ENCODE assay signal across 1 cellular context in genomic region chr4:33013280-33013679, GRCh38.
TF ChIP-seq lines count a peak whose summit lies in the region.

No MANE protein-coding gene starts in this region.

TF ChIP-seq in SK-N-SH treated with all-trans-retinoic acid at 6 μM for 48 hours, 23 proteins besides CTCF, POLR2A, EP300 and RAD21 (continued from another document):
- TF ChIP-seq, protein P1, sequence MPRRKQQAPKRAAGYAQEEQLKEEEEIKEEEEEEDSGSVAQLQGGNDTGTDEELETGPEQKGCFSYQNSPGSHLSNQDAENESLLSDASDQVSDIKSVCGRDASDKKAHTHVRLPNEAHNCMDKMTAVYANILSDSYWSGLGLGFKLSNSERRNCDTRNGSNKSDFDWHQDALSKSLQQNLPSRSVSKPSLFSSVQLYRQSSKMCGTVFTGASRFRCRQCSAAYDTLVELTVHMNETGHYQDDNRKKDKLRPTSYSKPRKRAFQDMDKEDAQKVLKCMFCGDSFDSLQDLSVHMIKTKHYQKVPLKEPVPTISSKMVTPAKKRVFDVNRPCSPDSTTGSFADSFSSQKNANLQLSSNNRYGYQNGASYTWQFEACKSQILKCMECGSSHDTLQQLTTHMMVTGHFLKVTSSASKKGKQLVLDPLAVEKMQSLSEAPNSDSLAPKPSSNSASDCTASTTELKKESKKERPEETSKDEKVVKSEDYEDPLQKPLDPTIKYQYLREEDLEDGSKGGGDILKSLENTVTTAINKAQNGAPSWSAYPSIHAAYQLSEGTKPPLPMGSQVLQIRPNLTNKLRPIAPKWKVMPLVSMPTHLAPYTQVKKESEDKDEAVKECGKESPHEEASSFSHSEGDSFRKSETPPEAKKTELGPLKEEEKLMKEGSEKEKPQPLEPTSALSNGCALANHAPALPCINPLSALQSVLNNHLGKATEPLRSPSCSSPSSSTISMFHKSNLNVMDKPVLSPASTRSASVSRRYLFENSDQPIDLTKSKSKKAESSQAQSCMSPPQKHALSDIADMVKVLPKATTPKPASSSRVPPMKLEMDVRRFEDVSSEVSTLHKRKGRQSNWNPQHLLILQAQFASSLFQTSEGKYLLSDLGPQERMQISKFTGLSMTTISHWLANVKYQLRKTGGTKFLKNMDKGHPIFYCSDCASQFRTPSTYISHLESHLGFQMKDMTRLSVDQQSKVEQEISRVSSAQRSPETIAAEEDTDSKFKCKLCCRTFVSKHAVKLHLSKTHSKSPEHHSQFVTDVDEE (CRISPR knock-in tag; IDR thresholded peaks at IDR 0.05): no peak
- TF ChIP-seq SNAI2 (CRISPR knock-in tag; IDR thresholded peaks at IDR 0.05) (no peak), POU6F1 (CRISPR knock-in tag; IDR thresholded peaks at IDR 0.05; ENCODE audit: borderline replicate concordance, low read depth) (no peak)
- TF ChIP-seq, protein P2, sequence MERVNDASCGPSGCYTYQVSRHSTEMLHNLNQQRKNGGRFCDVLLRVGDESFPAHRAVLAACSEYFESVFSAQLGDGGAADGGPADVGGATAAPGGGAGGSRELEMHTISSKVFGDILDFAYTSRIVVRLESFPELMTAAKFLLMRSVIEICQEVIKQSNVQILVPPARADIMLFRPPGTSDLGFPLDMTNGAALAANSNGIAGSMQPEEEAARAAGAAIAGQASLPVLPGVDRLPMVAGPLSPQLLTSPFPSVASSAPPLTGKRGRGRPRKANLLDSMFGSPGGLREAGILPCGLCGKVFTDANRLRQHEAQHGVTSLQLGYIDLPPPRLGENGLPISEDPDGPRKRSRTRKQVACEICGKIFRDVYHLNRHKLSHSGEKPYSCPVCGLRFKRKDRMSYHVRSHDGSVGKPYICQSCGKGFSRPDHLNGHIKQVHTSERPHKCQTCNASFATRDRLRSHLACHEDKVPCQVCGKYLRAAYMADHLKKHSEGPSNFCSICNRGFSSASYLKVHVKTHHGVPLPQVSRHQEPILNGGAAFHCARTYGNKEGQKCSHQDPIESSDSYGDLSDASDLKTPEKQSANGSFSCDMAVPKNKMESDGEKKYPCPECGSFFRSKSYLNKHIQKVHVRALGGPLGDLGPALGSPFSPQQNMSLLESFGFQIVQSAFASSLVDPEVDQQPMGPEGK (CRISPR knock-in tag; IDR thresholded peaks at IDR 0.05; ENCODE audit: borderline replicate concordance): no peak
